ENCODE assay signal across 13 cellular contexts in the genomic region with DNA sequence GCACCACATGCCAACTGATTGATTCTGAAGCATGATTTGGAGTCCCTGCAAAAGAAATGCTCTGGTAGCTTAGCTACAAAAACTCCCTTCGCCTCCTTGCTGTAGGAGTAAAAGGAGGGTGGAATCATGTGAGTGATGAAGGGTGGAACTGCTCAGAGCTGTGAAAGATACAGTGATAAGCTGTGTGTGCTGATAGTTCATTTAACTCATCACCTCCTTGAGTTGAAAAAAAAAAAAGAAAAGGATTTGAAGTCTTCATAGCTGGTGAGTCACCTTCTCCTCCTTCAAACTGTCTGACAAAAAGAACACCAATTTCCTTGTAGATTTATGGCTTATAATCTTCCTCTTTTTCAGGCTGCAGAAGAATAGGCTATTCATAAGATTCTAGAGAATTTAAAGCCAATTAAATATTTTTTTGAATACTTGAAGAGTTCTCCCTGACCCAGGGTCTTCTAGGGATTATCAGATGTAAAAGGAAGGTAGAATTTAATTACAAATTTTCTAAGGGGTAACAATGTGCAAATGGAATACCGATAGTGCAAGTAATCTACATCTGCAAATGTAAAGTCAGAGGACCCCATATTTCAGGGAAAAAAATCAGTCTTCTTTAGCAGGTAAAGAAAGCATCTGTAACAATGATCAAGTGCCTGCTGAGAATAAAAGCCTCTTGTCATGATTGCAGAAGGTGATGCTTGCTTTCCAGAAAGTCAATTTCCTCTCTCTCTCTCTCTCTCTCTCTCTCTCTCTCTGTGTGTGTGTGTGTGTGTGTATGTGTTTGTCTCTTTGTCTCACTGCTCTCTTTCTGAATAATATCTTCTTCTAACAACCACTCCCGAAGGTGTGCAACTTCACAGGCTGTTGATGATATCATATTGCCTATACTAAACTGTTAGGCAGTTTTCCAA.
DNase-seq lines count a peak whose midpoint lies in the region; ATAC-seq, FAIRE-seq and TF ChIP-seq lines count a peak whose summit lies in the region.
"Had no signal": no experiment of that assay in that cellular context is flagged by ENCODE, and none has a peak within 500 bp of the region (broad histone marks: within the 10 kb centered on the region; RNA-seq: fewer than 3 reads in every experiment).

No MANE protein-coding gene starts in this region.

- intact Hi-C loops in psoas muscle (cut with DNase I) = no loop called here

- 45% methylated on average over 3 of the region's 3 CpGs for WGBS in A549 (ENCODE audit: missing lambda C conversion rate)
- 17% methylated on average over 3 of the region's 3 CpGs for WGBS in SK-N-SH (ENCODE audit: low lambda C conversion rate)
- WGBS in psoas muscle, 3 donors = 76 to 79% (median 77%) methylated on average over 3 of the region's 3 CpGs

- peak; percentile 36 for FAIRE-seq in A549 (lab: Jason Lieb, UNC)

- peak overlapping the region; percentile 47 to 53; a peak in 5 of 6 replicates for H3K27ac ChIP-seq in A549
- H3K27ac ChIP-seq in SK-N-SH (ENCODE audit: low read depth in 2 of 2, low read length in 1 of 2) = peak overlapping the region; percentile 53 to 87; a peak in 3 of 4 replicates
- H3K27ac ChIP-seq in substantia nigra (ENCODE audit: low read depth, low read length, poor library complexity, severe bottlenecking) = no peak overlapping the region
- no peak overlapping the region for H3K27ac ChIP-seq in effector memory CD4-positive, alpha-beta T cell (ENCODE audit: insufficient read depth, low read length, poor library complexity, severe bottlenecking)
- no peak overlapping the region for H3K27ac ChIP-seq in psoas muscle
- H3K27ac ChIP-seq: upper lobe of left lung had no signal

- no peak for TF ChIP-seq CTCF in A549 (IDR thresholded peaks at IDR 0.05)
- no peak for TF ChIP-seq CTCF in SK-N-SH (IDR thresholded peaks at IDR 0.05)
- no peak for TF ChIP-seq CTCF in foreskin fibroblast (IDR thresholded peaks at IDR 0.05; ENCODE audit: low read depth, low read length)
- TF ChIP-seq CTCF in psoas muscle (IDR thresholded peaks at IDR 0.05) = no peak

- H3K9me3 ChIP-seq in A549 (peaks cover 7% of the 10 kb centered on the region; the same call in 2 of the 3 replicates), SK-N-SH (peaks cover 7% of the 10 kb centered on the region; the same call in 1 of the 2 replicates), psoas muscle (peaks cover 13% of the 10 kb centered on the region)
- H3K9me3 ChIP-seq in effector memory CD4-positive, alpha-beta T cell (ENCODE audit: control insufficient read depth, low read length) = no peaks in the 10 kb centered on the region
- H3K9me3 ChIP-seq: upper lobe of left lung had no signal

- no peaks in the 10 kb centered on the region for H3K79me2 ChIP-seq in SK-N-SH (ENCODE audit: insufficient read depth)

- TF ChIP-seq POLR2A in A549 (IDR thresholded peaks at IDR 0.05; ENCODE audit: low read length) = no peak

- POLR2A ChIA-PET in A549 (lab: Yijun Ruan, JAX) = no interaction called here
- POLR2A ChIA-PET in SK-N-SH (lab: Yijun Ruan, JAX) = no interaction called here

- H3K4me2 ChIP-seq in A549 = peak overlapping the region; percentile 50
- peak overlapping the region; percentile 69 for H3K4me2 ChIP-seq in SK-N-SH

- H3K27me3 ChIP-seq in SK-N-SH (ENCODE audit: insufficient read depth) (no peaks in the 10 kb centered on the region), psoas muscle (ENCODE audit: insufficient read depth in 3 of 3, low read length in 2 of 3) (no peaks in the 10 kb centered on the region)
- no peaks in the 10 kb centered on the region for H3K27me3 ChIP-seq in effector memory CD4-positive, alpha-beta T cell (replicated peaks; ENCODE audit: control insufficient read depth, insufficient read depth, low read length, poor library complexity, severe bottlenecking)
- H3K27me3 ChIP-seq: upper lobe of left lung had no signal

- ATAC-seq in A549 = peak in 1 of 2 experiments; percentile 62; a peak in 3 of 6 replicates
- no peak for ATAC-seq in psoas muscle

- peaks cover 53% of the 10 kb centered on the region for H3F3A ChIP-seq in SK-N-SH (replicated peaks; ENCODE audit: insufficient read depth)

- CTCF ChIA-PET in A549 (lab: Yijun Ruan, JAX) (no interaction called here), SK-N-SH (lab: Yijun Ruan, JAX) (interaction anchor here (0.9 to 1.4 kb wide), 2 partner anchors 46 kb away, joined by 3 to 4 read pairs; no protein-coding TSS in a partner anchor)

- TF ChIP-seq RAD21 in A549 (conservative IDR thresholded peaks at IDR 0.05 in 1 of 2, IDR thresholded peaks at IDR 0.05 in 1 of 2) (no peak), SK-N-SH (IDR thresholded peaks at IDR 0.05; ENCODE audit: low read length) (no peak)

- in situ Hi-C loops in KBM-7 (cut with MboI; ENCODE audit: low pct_unique_long_range_greater_than_20kb, low sequenced_read_pairs) = no loop called here

- peak overlapping the region; percentile 72; the same call in 1 of the 2 replicates for H2AFZ ChIP-seq in SK-N-SH (ENCODE audit: low read depth)

- H3K4me3 ChIP-seq in A549 (no peak overlapping the region), SK-N-SH (ENCODE audit: low read depth in 2 of 2, low read length in 1 of 2) (peak overlapping the region in 1 of 2 experiments; percentile 18; a peak in 1 of 4 replicates), foreskin fibroblast (ENCODE audit: low read depth in 1 of 2, low read length in 2 of 2) (no peak overlapping the region), psoas muscle (no peak overlapping the region)
- H3K4me3 ChIP-seq in effector memory CD4-positive, alpha-beta T cell (ENCODE audit: insufficient read depth, low read depth, low read length, poor library complexity, severe bottlenecking) = no peak overlapping the region
- H3K4me3 ChIP-seq: upper lobe of left lung had no signal

- H4K20me1 ChIP-seq in SK-N-SH (ENCODE audit: insufficient read depth) = no peaks in the 10 kb centered on the region

- H3K36me3 ChIP-seq in SK-N-SH (replicated peaks in 1 of 2; ENCODE audit: control insufficient read depth in 1 of 2, insufficient read depth in 2 of 2, low read length in 1 of 2) (no peaks in the 10 kb centered on the region), psoas muscle (ENCODE audit: insufficient read depth in 1 of 2, low read depth in 1 of 2) (no peaks in the 10 kb centered on the region)
- no peaks in the 10 kb centered on the region for H3K36me3 ChIP-seq in effector memory CD4-positive, alpha-beta T cell (ENCODE audit: control insufficient read depth, insufficient read depth, low read length)
- H3K36me3 ChIP-seq: upper lobe of left lung had no signal

- H3K4me1 ChIP-seq in A549 = peaks cover 41% of the 10 kb centered on the region
- peaks cover 0 to 12% of the 10 kb centered on the region in 2 experiments; a peak in 1 of 4 replicates for H3K4me1 ChIP-seq in SK-N-SH (ENCODE audit: control insufficient read depth in 1 of 2, insufficient read depth in 2 of 2, low read depth in 1 of 2, low read length in 1 of 2)
- H3K4me1 ChIP-seq in effector memory CD4-positive, alpha-beta T cell (ENCODE audit: control insufficient read depth, insufficient read depth, low read length, poor library complexity, severe bottlenecking) = no peaks in the 10 kb centered on the region
- H3K4me1 ChIP-seq in psoas muscle = no peaks in the 10 kb centered on the region
- H3K4me1 ChIP-seq: upper lobe of left lung had no signal

- TF ChIP-seq EP300 in A549 (IDR thresholded peaks at IDR 0.05) (no peak), SK-N-SH (IDR thresholded peaks at IDR 0.05; ENCODE audit: borderline replicate concordance in 1 of 2, low read depth in 1 of 2, low read length in 1 of 2) (peak in 1 of 2 experiments; percentile 79; a peak in 2 of 4 replicates)

- peak overlapping the region; percentile 65 for H3K9ac ChIP-seq in SK-N-SH

- peak in 1 of 2 experiments; percentile 46 for DNase-seq in A549 (ENCODE audit: low read depth in 1 of 2, low spot score in 1 of 2)
- peak; percentile 65 for DNase-seq in KBM-7
- DNase-seq in SK-N-SH = no peak
- DNase-seq in foreskin fibroblast = peak; percentile 31 to 58
- DNase-seq in substantia nigra (lab: John Stamatoyannopoulos, UW) = no peak
- no peak for DNase-seq in SW480 (ENCODE audit: low spot score)
- DNase-seq in effector memory CD4-positive, alpha-beta T cell = no peak
- no peak for DNase-seq in psoas muscle
- DNase-seq: activated effector memory CD4-positive, alpha-beta T cell treated with Interleukin-2 at 50 U/mL for 16 hours; mesendoderm; NCI-H2029 treated with DMSO at 0.1 percent for 48 hours; T-helper 2 cell; upper lobe of left lung had no signal

- H3K9me2 ChIP-seq in SK-N-SH = no peaks in the 10 kb centered on the region

TF ChIP-seq in A549, 52 proteins besides CTCF, POLR2A, EP300 and RAD21 (continues in another document):
- TF ChIP-seq, protein P1, sequence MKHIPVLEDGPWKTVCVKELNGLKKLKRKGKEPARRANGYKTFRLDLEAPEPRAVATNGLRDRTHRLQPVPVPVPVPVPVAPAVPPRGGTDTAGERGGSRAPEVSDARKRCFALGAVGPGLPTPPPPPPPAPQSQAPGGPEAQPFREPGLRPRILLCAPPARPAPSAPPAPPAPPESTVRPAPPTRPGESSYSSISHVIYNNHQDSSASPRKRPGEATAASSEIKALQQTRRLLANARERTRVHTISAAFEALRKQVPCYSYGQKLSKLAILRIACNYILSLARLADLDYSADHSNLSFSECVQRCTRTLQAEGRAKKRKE (CRISPR knock-in tag; IDR thresholded peaks at IDR 0.05; ENCODE audit: low read depth) = no peak
- no peak for TF ChIP-seq RARB (CRISPR knock-in tag; IDR thresholded peaks at IDR 0.05)
- 0 out of 2 replicates have a peak, but pooled peaks have one; percentile 20 for TF ChIP-seq GATA3 (IDR thresholded peaks at IDR 0.05; ENCODE audit: borderline replicate concordance)
- TF ChIP-seq SREBF2 (IDR thresholded peaks at IDR 0.05) = no peak
- no peak for TF ChIP-seq NR3C1 (IDR thresholded peaks at IDR 0.05)
- no peak for TF ChIP-seq NFE2L2 (conservative IDR thresholded peaks at IDR 0.05; ENCODE audit: low read length)
- no peak for TF ChIP-seq HOXB13 (CRISPR knock-in tag; IDR thresholded peaks at IDR 0.05; ENCODE audit: low read depth)

TF ChIP-seq in SK-N-SH, 30 proteins besides CTCF, POLR2A, EP300 and RAD21 (continues in another document):
- TF ChIP-seq, protein P2, sequence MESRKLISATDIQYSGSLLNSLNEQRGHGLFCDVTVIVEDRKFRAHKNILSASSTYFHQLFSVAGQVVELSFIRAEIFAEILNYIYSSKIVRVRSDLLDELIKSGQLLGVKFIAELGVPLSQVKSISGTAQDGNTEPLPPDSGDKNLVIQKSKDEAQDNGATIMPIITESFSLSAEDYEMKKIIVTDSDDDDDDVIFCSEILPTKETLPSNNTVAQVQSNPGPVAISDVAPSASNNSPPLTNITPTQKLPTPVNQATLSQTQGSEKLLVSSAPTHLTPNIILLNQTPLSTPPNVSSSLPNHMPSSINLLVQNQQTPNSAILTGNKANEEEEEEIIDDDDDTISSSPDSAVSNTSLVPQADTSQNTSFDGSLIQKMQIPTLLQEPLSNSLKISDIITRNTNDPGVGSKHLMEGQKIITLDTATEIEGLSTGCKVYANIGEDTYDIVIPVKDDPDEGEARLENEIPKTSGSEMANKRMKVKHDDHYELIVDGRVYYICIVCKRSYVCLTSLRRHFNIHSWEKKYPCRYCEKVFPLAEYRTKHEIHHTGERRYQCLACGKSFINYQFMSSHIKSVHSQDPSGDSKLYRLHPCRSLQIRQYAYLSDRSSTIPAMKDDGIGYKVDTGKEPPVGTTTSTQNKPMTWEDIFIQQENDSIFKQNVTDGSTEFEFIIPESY (IDR thresholded peaks at IDR 0.05; ENCODE audit: borderline replicate concordance, low read depth) = peak; percentile 50; the same call in 1 of the 2 replicates
- peak; percentile 93 for TF ChIP-seq JUND (IDR thresholded peaks at IDR 0.05)

Comparison
In these comparisons a context has a peak if more than half of its experiments do, and no peak if none do; other contexts are left out.
1. DNase-seq: peak in KBM-7 (single experiment) and foreskin fibroblast (2 of 2); none in SK-N-SH (single experiment), substantia nigra (0 of 49), SW480 (single experiment), effector memory CD4-positive, alpha-beta T cell (0 of 3) and psoas muscle (0 of 2).
2. H3K27ac ChIP-seq: peak in A549 (2 of 2) and SK-N-SH (2 of 2); none in substantia nigra (single experiment), effector memory CD4-positive, alpha-beta T cell (single experiment) and psoas muscle (single experiment).